Comparison of ENCODE assay signal across 19 cellular contexts in the genomic region with DNA sequence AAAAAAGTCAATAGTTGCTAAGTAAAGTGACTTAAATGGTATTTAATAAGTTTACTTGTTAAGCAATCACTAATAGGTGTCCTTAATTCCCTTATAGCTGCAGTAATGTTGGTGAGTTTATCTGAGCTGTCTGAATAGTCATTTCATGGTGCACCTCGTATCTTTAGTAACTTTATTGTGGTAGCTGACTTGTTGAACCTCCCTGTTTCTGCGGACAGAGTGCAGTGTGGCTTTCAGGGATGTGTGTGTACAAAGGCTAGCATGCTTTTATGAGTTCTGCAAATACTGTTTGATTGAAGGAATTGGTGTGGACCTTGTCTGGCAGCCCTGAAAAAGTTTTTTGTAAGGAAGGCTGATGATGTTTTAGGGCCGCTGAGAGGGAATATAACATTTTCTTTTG. TPM values are rescaled to one million over a fixed set of nuclear protein-coding genes. Genes with fewer than 3 reads are reported as not detected.
DNase-seq lines count a peak whose midpoint lies in the region; ATAC-seq and TF ChIP-seq lines count a peak whose summit lies in the region.
"Had no signal": no experiment of that assay in that cellular context is flagged by ENCODE, and none has a peak within 500 bp of the region (broad histone marks: within the 10 kb centered on the region; RNA-seq: fewer than 3 reads in every experiment).

No MANE protein-coding gene starts in this region.

- no peak overlapping the region for H3K9ac ChIP-seq in BLaER1
- H3K9ac ChIP-seq in Loucy (ENCODE audit: low read depth, low read length, poor library complexity, severe bottlenecking) = peak overlapping the region; percentile 58
- no peak overlapping the region for H3K9ac ChIP-seq in endodermal cell (ENCODE audit: extremely low read depth, low read length, poor library complexity, severe bottlenecking)
- no peak overlapping the region for H3K9ac ChIP-seq in neural cell (ENCODE audit: low read length)

- H4K20me1 ChIP-seq in BLaER1 = peaks cover 68% of the 10 kb centered on the region
- H4K20me1 ChIP-seq in Loucy (ENCODE audit: insufficient read depth, low read length, poor library complexity, severe bottlenecking) = peaks cover 43% of the 10 kb centered on the region
- peaks cover 3% of the 10 kb centered on the region for H4K20me1 ChIP-seq in neural cell (ENCODE audit: insufficient read depth)
- peaks cover 14% of the 10 kb centered on the region for H4K20me1 ChIP-seq in osteoblast (ENCODE audit: insufficient read depth, low read length)

- no peak overlapping the region for H2AFZ ChIP-seq in Loucy (ENCODE audit: low read length)
- H2AFZ ChIP-seq in neural cell (ENCODE audit: low read depth, low read length) = no peak overlapping the region
- no peak overlapping the region for H2AFZ ChIP-seq in osteoblast (ENCODE audit: low read length)

- TF ChIP-seq CTCF in Loucy (conservative IDR thresholded peaks at IDR 0.05; ENCODE audit: low read length) = peak; percentile 36
- no peak for TF ChIP-seq CTCF in endodermal cell (conservative IDR thresholded peaks at IDR 0.05)
- TF ChIP-seq CTCF in neural cell (IDR thresholded peaks at IDR 0.05; ENCODE audit: poor library complexity, severe bottlenecking) = no peak
- TF ChIP-seq CTCF in osteoblast (IDR thresholded peaks at IDR 0.05; ENCODE audit: extremely low read depth, low read depth, low read length) = no peak

- H3K79me2 ChIP-seq in Loucy (ENCODE audit: insufficient read depth, low read length) = peaks cover 67% of the 10 kb centered on the region
- H3K79me2 ChIP-seq in neural cell (replicated peaks; ENCODE audit: insufficient read depth, low read length) = peaks cover 23% of the 10 kb centered on the region
- peaks cover 51% of the 10 kb centered on the region for H3K79me2 ChIP-seq in osteoblast (ENCODE audit: insufficient read depth, low read length)

- no peaks in the 10 kb centered on the region for H3K9me3 ChIP-seq in BLaER1
- H3K9me3 ChIP-seq in Loucy (ENCODE audit: insufficient read depth, low read depth, low read length) = no peaks in the 10 kb centered on the region
- H3K9me3 ChIP-seq in endodermal cell (ENCODE audit: control insufficient read depth, low read length) = no peaks in the 10 kb centered on the region
- no peaks in the 10 kb centered on the region for H3K9me3 ChIP-seq in neural cell (ENCODE audit: low read length)
- H3K9me3 ChIP-seq in osteoblast (ENCODE audit: low read depth, low read length) = no peaks in the 10 kb centered on the region

- peak overlapping the region; percentile 98; the same call in 1 of the 2 replicates for H3K4me2 ChIP-seq in BLaER1
- H3K4me2 ChIP-seq in Loucy (ENCODE audit: low read depth, low read length, poor library complexity, severe bottlenecking) = peak overlapping the region; percentile 96
- H3K4me2 ChIP-seq in neural cell (ENCODE audit: low read length) = peak overlapping the region; percentile 80
- no peak overlapping the region for H3K4me2 ChIP-seq in osteoblast (ENCODE audit: insufficient read depth, low read length)

- no peaks in the 10 kb centered on the region for H3K9me3 Mint-ChIP-seq in endodermal cell
- H3K9me3 Mint-ChIP-seq in T-cell = no peaks in the 10 kb centered on the region
- H3K9me3 Mint-ChIP-seq: activated naive CD8-positive, alpha-beta T cell treated with anti-CD3 and anti-CD28 coated beads, Interleukin-2, amount 10 ng/mL, durations not matched to agents 7 days and 5 days; central memory CD8-positive, alpha-beta T cell; naive thymus-derived CD8-positive, alpha-beta T cell had no signal

- peak overlapping the region; percentile 79 for H3K4me3 Mint-ChIP-seq in endodermal cell
- H3K4me3 Mint-ChIP-seq in T-cell = peak overlapping the region in 1 of 3 donors; percentile 40
- H3K4me3 Mint-ChIP-seq: activated naive CD8-positive, alpha-beta T cell treated with anti-CD3 and anti-CD28 coated beads, Interleukin-2, amount 10 ng/mL, durations not matched to agents 7 days and 5 days; central memory CD8-positive, alpha-beta T cell had no signal

- H3K27me3 Mint-ChIP-seq in endodermal cell (ENCODE audit: insufficient read depth) = peaks cover 5% of the 10 kb centered on the region
- peaks cover 13 to 16% of the 10 kb centered on the region in 2 donors for H3K27me3 Mint-ChIP-seq in T-cell
- H3K27me3 Mint-ChIP-seq: central memory CD8-positive, alpha-beta T cell had no signal

- no peak overlapping the region for H3K27ac Mint-ChIP-seq in endodermal cell
- no peak overlapping the region for H3K27ac Mint-ChIP-seq in T-cell
- H3K27ac Mint-ChIP-seq: activated naive CD8-positive, alpha-beta T cell treated with anti-CD3 and anti-CD28 coated beads, Interleukin-2, amount 10 ng/mL, durations not matched to agents 7 days and 5 days; naive thymus-derived CD8-positive, alpha-beta T cell had no signal

- 0 out of 2 replicates have a peak, but pooled peaks cover 4% of the 10 kb centered on the region for H3K27me3 ChIP-seq in BLaER1
- no peaks in the 10 kb centered on the region for H3K27me3 ChIP-seq in Loucy (ENCODE audit: insufficient read depth, low read length, poor library complexity, severe bottlenecking)
- peaks cover 6% of the 10 kb centered on the region for H3K27me3 ChIP-seq in endodermal cell (ENCODE audit: control insufficient read depth, insufficient read depth, low read length, poor library complexity, severe bottlenecking)
- H3K27me3 ChIP-seq in neural cell (ENCODE audit: insufficient read depth, low read depth, low read length) = no peaks in the 10 kb centered on the region
- no peaks in the 10 kb centered on the region for H3K27me3 ChIP-seq in osteoblast (ENCODE audit: insufficient read depth, low read length)

- CTCF ChIA-PET in T-cell (lab: Charles Lee) = interaction anchor here (0.6 to 0.7 kb wide), 3 partner anchors 29 to 549 kb away, joined by 4 to 10 read pairs (median 4); no protein-coding TSS in a partner anchor

- H3K27ac ChIP-seq in BLaER1 (no peak overlapping the region), endodermal cell (ENCODE audit: low read depth, low read length) (no peak overlapping the region), neural cell (ENCODE audit: low read length) (no peak overlapping the region), osteoblast (ENCODE audit: low read depth, low read length) (no peak overlapping the region)

- H3K4me1 Mint-ChIP-seq in endodermal cell (peaks cover 46% of the 10 kb centered on the region), T-cell (peaks cover 25 to 32% (median 25%) of the 10 kb centered on the region in 3 donors)

- DNase-seq in endodermal cell = no peak
- DNase-seq in T-cell = no peak
- DNase-seq in osteoblast (ENCODE audit: insufficient read length, low spot score, missing footprints) = no peak
- DNase-seq in CD1c-positive myeloid dendritic cell (ENCODE audit: extremely low spot score) = no peak
- DNase-seq in dermis blood vessel endothelial cell = no peak
- DNase-seq: activated CD8-positive, alpha-beta memory T cell treated with anti-CD3 and anti-CD28 coated beads, Interleukin-2, amount 50 U/mL, for 48 hours; activated naive CD8-positive, alpha-beta T cell treated with anti-CD3 and anti-CD28 coated beads, Interleukin-2, amount 10 ng/mL, durations not matched to agents 7 days and 5 days; DMS 273 treated with DMSO at 0.1 percent for 48 hours; KG1; left ventricle myocardium superior; naive thymus-derived CD8-positive, alpha-beta T cell; NCI-H510A treated with DMSO at 0.1 percent for 48 hours; stimulated activated naive CD8-positive, alpha-beta T cell treated with anti-CD3 and anti-CD28 coated beads, Interleukin-15, Interleukin-2, amounts not matched to agents 100 U/mL and 50 U/mL, for 24 hours; T-helper 1 cell had no signal

- no peak for ATAC-seq in T-cell (replicated peaks in 1 of 4)
- ATAC-seq: activated CD4-positive, CD25-positive, alpha-beta regulatory T cell treated with anti-CD3 and anti-CD28 coated beads, Interleukin-2, amount 50 U/mL, for 24 hours; left ventricle myocardium superior; naive thymus-derived CD8-positive, alpha-beta T cell; stimulated activated naive CD8-positive, alpha-beta T cell treated with anti-CD3 and anti-CD28 coated beads, Interleukin-15, Interleukin-2, amounts not matched to agents 100 U/mL and 50 U/mL, for 24 hours had no signal

- no peak for TF ChIP-seq RAD21 in neural cell (conservative IDR thresholded peaks at IDR 0.05)

- no peaks in the 10 kb centered on the region for H3K36me3 ChIP-seq in BLaER1
- no peaks in the 10 kb centered on the region for H3K36me3 ChIP-seq in Loucy (ENCODE audit: insufficient read depth, low read length)
- H3K36me3 ChIP-seq in endodermal cell (ENCODE audit: control insufficient read depth, insufficient read depth, low read length) = no peaks in the 10 kb centered on the region
- no peaks in the 10 kb centered on the region for H3K36me3 ChIP-seq in neural cell (ENCODE audit: insufficient read depth, low read length)
- no peaks in the 10 kb centered on the region for H3K36me3 ChIP-seq in osteoblast (ENCODE audit: insufficient read depth, low read length)

- TF ChIP-seq EP300 in neural cell (conservative IDR thresholded peaks at IDR 0.05; ENCODE audit: poor library complexity, severe bottlenecking) = no peak

- H3K9me2 ChIP-seq in Loucy (replicated peaks; ENCODE audit: low read depth, low read length) (no peaks in the 10 kb centered on the region), neural cell (ENCODE audit: insufficient read depth, low read length) (no peaks in the 10 kb centered on the region)

- peaks cover 29% of the 10 kb centered on the region for H3K4me1 ChIP-seq in BLaER1
- H3K4me1 ChIP-seq in Loucy (ENCODE audit: insufficient read depth, low read length, poor library complexity, severe bottlenecking) = peaks cover 60% of the 10 kb centered on the region
- peaks cover 15% of the 10 kb centered on the region for H3K4me1 ChIP-seq in endodermal cell (ENCODE audit: control insufficient read depth, insufficient read depth, low read length)
- H3K4me1 ChIP-seq in osteoblast (ENCODE audit: insufficient read depth, low read length) = peaks cover 8% of the 10 kb centered on the region

- H3K4me3 ChIP-seq in BLaER1 (no peak overlapping the region), Loucy (ENCODE audit: low read length, poor library complexity, severe bottlenecking) (peak overlapping the region; percentile 80), endodermal cell (ENCODE audit: low read length) (peak overlapping the region; percentile 87), neural cell (ENCODE audit: low read length) (peak overlapping the region; percentile 77), osteoblast (ENCODE audit: insufficient read depth, low read length) (no peak overlapping the region)

- no peaks in the 10 kb centered on the region for H3F3A ChIP-seq in Loucy (ENCODE audit: low read depth)
- H3F3A ChIP-seq in neural cell (ENCODE audit: insufficient read depth, low read length, poor library complexity, severe bottlenecking) = no peaks in the 10 kb centered on the region

- WGBS in endodermal cell (ENCODE audit: insufficient coverage in 1 of 2, insufficient read length in 1 of 2), 2 experiments = 67 to 84% methylated on average over 2 to 3 of the region's 3 CpGs

- no peaks in the 10 kb centered on the region for H3K36me3 Mint-ChIP-seq in endodermal cell (ENCODE audit: low read depth)
- H3K36me3 Mint-ChIP-seq in T-cell = no peaks in the 10 kb centered on the region
- H3K36me3 Mint-ChIP-seq: activated naive CD8-positive, alpha-beta T cell treated with anti-CD3 and anti-CD28 coated beads, Interleukin-2, amount 10 ng/mL, durations not matched to agents 7 days and 5 days; naive thymus-derived CD8-positive, alpha-beta T cell had no signal

- POLR2A ChIA-PET in T-cell (lab: Charles Lee) = no interaction called here

RNA-seq across cellular contexts. Expression of a gene that starts 2.6 kb away (rescaled TPM):
- total RNA-seq in endodermal cell (10 to 100 TPM; 15.8 to 19.8 TPM), T-cell (1 to 10 TPM in 3 of 5 donors, under 1 TPM in 2; 0.70 to 2.1 (median 1.1) TPM), osteoblast (4.7 and 6.9 TPM in 2 replicates), dermis blood vessel endothelial cell (2.6 and 3.2 TPM in 2 replicates)
- 35.8 TPM for polyA plus RNA-seq in endodermal cell (2013, experiment 1 of 2)
- 29.9 TPM for polyA plus RNA-seq in endodermal cell (2013, experiment 2 of 2)
- 2.6 and 2.9 TPM in 2 replicates for polyA plus RNA-seq in neural cell
- polyA minus RNA-seq in neural cell = 7.3 TPM in 2 replicates

Comparison
In these comparisons a context has a peak if more than half of its experiments do, and no peak if none do; other contexts are left out.
1. H3K4me3 ChIP-seq: peak in Loucy (single experiment), endodermal cell (single experiment) and neural cell (single experiment); none in BLaER1 (single experiment) and osteoblast (single experiment).